Comparison of ENCODE assay signal across 8 cellular contexts in the genomic region with DNA sequence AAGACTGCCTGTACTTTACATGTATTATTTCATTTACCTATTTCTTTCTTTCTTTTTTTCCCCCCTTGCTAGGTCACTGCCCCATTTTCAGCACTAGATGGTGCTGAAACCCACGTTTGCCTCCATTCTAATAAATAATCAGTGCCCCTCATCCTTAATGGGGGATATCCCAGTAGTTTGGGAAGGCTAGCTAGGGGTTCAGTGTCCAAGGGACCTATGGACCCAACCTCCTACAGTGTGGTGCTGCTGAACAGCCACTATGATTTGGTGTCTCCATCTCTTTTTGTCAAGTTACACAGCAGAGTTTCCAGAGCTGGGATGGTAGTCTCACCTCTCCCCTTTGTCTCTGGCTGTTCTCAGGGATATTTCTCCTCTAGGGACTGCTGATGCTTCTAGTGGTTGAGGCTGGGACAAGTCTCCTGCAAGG. TPM values are rescaled to one million over a fixed set of nuclear protein-coding genes. Genes with fewer than 3 reads are reported as not detected.
A peak's percentile ranks its signal among the peaks of the same experiment; 100 is the strongest.
DNase-seq lines count a peak whose midpoint lies in the region; ATAC-seq lines count a peak whose summit lies in the region.

No MANE protein-coding gene starts in this region.

- no peak overlapping the region for H3K4me3 Mint-ChIP-seq in T-cell

- POLR2A ChIA-PET in T-cell (lab: Charles Lee): no interaction called here

- H3K27me3 Mint-ChIP-seq in T-cell: peaks cover 35 to 39% of the 10 kb centered on the region in 2 donors

- no peaks in the 10 kb centered on the region for H3K36me3 Mint-ChIP-seq in T-cell

- no peak overlapping the region for H3K27ac Mint-ChIP-seq in T-cell

- ATAC-seq in T-cell (replicated peaks in 1 of 4) (peak; percentile 40 to 60 (median 54)), GM21619 (IDR thresholded peaks at IDR 0.05; ENCODE audit: unreplicated experiment) (no peak), GM19035 (IDR thresholded peaks at IDR 0.05; ENCODE audit: unreplicated experiment) (no peak), HG02973 (IDR thresholded peaks at IDR 0.05; ENCODE audit: unreplicated experiment) (no peak), HG03045 (IDR thresholded peaks at IDR 0.05; ENCODE audit: unreplicated experiment) (no peak)

- peaks cover 0 to 3% (median 0%) of the 10 kb centered on the region in 3 donors for H3K9me3 Mint-ChIP-seq in T-cell

- H3K4me1 Mint-ChIP-seq in T-cell: no peaks in the 10 kb centered on the region

- CTCF ChIA-PET in T-cell (lab: Charles Lee): interaction anchor here (0.7 to 3.2 kb wide), 5 partner anchors 10 to 296 kb away, joined by 3 to 28 read pairs (median 5); no protein-coding TSS in a partner anchor

- DNase-seq in COR-L47 (lab: John Stamatoyannopoulos, UW) (peak; percentile 9), HCEC 1CT (peak; percentile 28), T-cell (no peak), kidney tubule cell (ENCODE audit: low spot score) (peak; percentile 25)

RNA-seq across cellular contexts. Expression of a gene that starts 6.5 kb away (rescaled TPM):
- 10 to 100 TPM; 13.9 to 16.9 (median 14.9) TPM for total RNA-seq in T-cell

RNA-seq across cellular contexts. Expression of a gene that starts 7.8 kb away (rescaled TPM):
- under 1 TPM in 1 of 5 donors, not detected in 4; 0.29 TPM for total RNA-seq in T-cell

Comparison
In these comparisons a context has a peak if more than half of its experiments do, and no peak if none do; other contexts are left out.
1. DNase-seq: peak in COR-L47 (single experiment), HCEC 1CT (single experiment) and kidney tubule cell (single experiment); none in T-cell (0 of 34).
2. ATAC-seq: peak in T-cell (4 of 4); none in GM21619 (single experiment), GM19035 (single experiment), HG02973 (single experiment) and HG03045 (single experiment).